In genomic region chr18:54388203-54389142, GRCh38 we compare ENCODE assay signal across 8 cellular contexts. TPM values are rescaled to one million over a fixed set of nuclear protein-coding genes. Genes with fewer than 3 reads are reported as not detected.
DNase-seq lines count a peak whose midpoint lies in the region; ATAC-seq and TF ChIP-seq lines count a peak whose summit lies in the region.

No MANE protein-coding gene starts in this region.

- H3K9me3 Mint-ChIP-seq in stimulated activated naive B cell treated with anti-CD40 and anti-IgM and Interleukin-4, amounts not matched to agents 10 μg/mL and 1 μg/mL and 100 μg/mL, for 72 hours, result peaks cover 0 to 4% of the 10 kb centered on the region in 2 donors

- TF ChIP-seq CTCF in foreskin fibroblast (IDR thresholded peaks at IDR 0.05; ENCODE audit: low read depth, low read length), result no peak
- TF ChIP-seq CTCF in dorsolateral prefrontal cortex (IDR thresholded peaks at IDR 0.05 in 54 of 56, conservative IDR thresholded peaks at IDR 0.05 in 2 of 56; ENCODE audit: low read depth in 1 of 56, partially characterized antibody in 56 of 56), result no peak

- H3K36me3 Mint-ChIP-seq in stimulated activated naive B cell treated with anti-CD40 and anti-IgM and Interleukin-4, amounts not matched to agents 10 μg/mL and 1 μg/mL and 100 μg/mL, for 72 hours, result peaks cover 0 to 4% of the 10 kb centered on the region in 2 donors

- no peak overlapping the region for H3K4me3 Mint-ChIP-seq in stimulated activated naive B cell treated with anti-CD40 and anti-IgM and Interleukin-4, amounts not matched to agents 10 μg/mL and 1 μg/mL and 100 μg/mL, for 72 hours

- peaks cover 6 to 27% of the 10 kb centered on the region in 2 donors for H3K27me3 Mint-ChIP-seq in stimulated activated naive B cell treated with anti-CD40 and anti-IgM and Interleukin-4, amounts not matched to agents 10 μg/mL and 1 μg/mL and 100 μg/mL, for 72 hours

- H3K4me3 ChIP-seq in foreskin fibroblast (ENCODE audit: low read depth in 1 of 2, low read length in 2 of 2) (no peak overlapping the region), dorsolateral prefrontal cortex (no peak overlapping the region)

- H3K27ac ChIP-seq in dorsolateral prefrontal cortex, result no peak overlapping the region

- DNase-seq in NCI-H2107 treated with DMSO at 0.1 percent for 48 hours (lab: John Stamatoyannopoulos, UW; ENCODE audit: unreplicated experiment) (peak; percentile 2), NCI-H2107 (lab: John Stamatoyannopoulos, UW) (no peak), SW 1271 (lab: John Stamatoyannopoulos, UW) (peak; percentile 55 to 84), foreskin fibroblast (peak; percentile 84 to 88), dorsolateral prefrontal cortex (no peak)
- no peak for DNase-seq in stimulated activated naive B cell treated with anti-CD40 and anti-IgM and Interleukin-4, amounts not matched to agents 10 μg/mL and 1 μg/mL and 100 μg/mL, for 72 hours

- intact Hi-C loops in dorsolateral prefrontal cortex (cut with DNase I), result no loop called here

- H3K27me3 ChIP-seq in dorsolateral prefrontal cortex, result no peaks in the 10 kb centered on the region

- H3K4me1 Mint-ChIP-seq in stimulated activated naive B cell treated with anti-CD40 and anti-IgM and Interleukin-4, amounts not matched to agents 10 μg/mL and 1 μg/mL and 100 μg/mL, for 72 hours, result peaks cover 0 to 6% of the 10 kb centered on the region in 2 donors

- H3K27ac Mint-ChIP-seq in stimulated activated naive B cell treated with anti-CD40 and anti-IgM and Interleukin-4, amounts not matched to agents 10 μg/mL and 1 μg/mL and 100 μg/mL, for 72 hours, result no peak overlapping the region

- ATAC-seq in GM21423 (IDR thresholded peaks at IDR 0.05; ENCODE audit: unreplicated experiment) (peak; percentile 98), HG03558 (IDR thresholded peaks at IDR 0.05; ENCODE audit: extremely low read depth, unreplicated experiment) (peak; percentile 95)
- peak; percentile 52 to 64 for ATAC-seq in stimulated activated naive B cell treated with anti-CD40 and anti-IgM and Interleukin-4, amounts not matched to agents 10 μg/mL and 1 μg/mL and 100 μg/mL, for 72 hours (replicated peaks)

RNA-seq across cellular contexts. Expression of gene C18orf54, which starts 30.8 kb away (rescaled TPM):
- total RNA-seq in dorsolateral prefrontal cortex, result 10 to 100 TPM in 1 of 120 experiments, 1 to 10 TPM in 119; 1.6 to 12.1 (median 4.0) TPM

RNA-seq across cellular contexts. Expression of gene STARD6, which starts 30.8 kb away (rescaled TPM):
- 1 to 10 TPM in 9 of 120 experiments, under 1 TPM in 17, not detected in 94; 0.38 to 2.3 (median 0.80) TPM for total RNA-seq in dorsolateral prefrontal cortex

Comparison
In these comparisons a context has a peak if more than half of its experiments do, and no peak if none do; other contexts are left out.
1. DNase-seq: peak in NCI-H2107 treated with DMSO at 0.1 percent for 48 hours (single experiment), SW 1271 (2 of 2) and foreskin fibroblast (2 of 2); none in NCI-H2107 (single experiment), stimulated activated naive B cell treated with anti-CD40 and anti-IgM and Interleukin-4, amounts not matched to agents 10 μg/mL and 1 μg/mL and 100 μg/mL, for 72 hours (single experiment) and dorsolateral prefrontal cortex (0 of 10).
2. Peak in every context shown above with its lines, with median percentiles within 50 percentile points of each other: ATAC-seq.